19 cellular contexts compared by ENCODE assay signal in the genomic region with DNA sequence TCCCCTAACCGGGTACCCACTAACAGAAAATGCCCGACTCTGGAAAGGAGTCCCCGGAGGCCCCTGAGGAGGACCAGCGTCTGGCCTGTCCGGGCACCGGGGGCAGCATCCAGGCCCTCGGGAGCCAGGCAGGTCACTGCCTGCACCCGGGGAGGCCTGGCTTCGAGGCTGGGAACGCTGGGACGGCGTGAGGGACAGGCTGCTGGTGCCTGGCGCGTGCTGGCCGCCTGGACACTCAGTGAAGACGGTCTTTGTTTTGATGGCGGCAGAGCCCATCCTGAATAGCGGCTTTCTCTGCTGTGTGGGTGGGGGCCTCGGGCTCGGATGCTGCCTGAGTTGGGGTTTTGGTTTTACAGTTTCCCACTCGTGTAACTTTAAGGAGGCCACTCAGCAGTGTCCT. TPM values are rescaled to one million over a fixed set of nuclear protein-coding genes. Genes with fewer than 3 reads are reported as not detected.
A peak's percentile ranks its signal among the peaks of the same experiment; 100 is the strongest.
DNase-seq lines count a peak whose midpoint lies in the region; ATAC-seq, FAIRE-seq and TF ChIP-seq lines count a peak whose summit lies in the region.
"Had no signal": no experiment of that assay in that cellular context is flagged by ENCODE, and none has a peak within 500 bp of the region (broad histone marks: within the 10 kb centered on the region; RNA-seq: fewer than 3 reads in every experiment).

No MANE protein-coding gene starts in this region.

- H2BK12ac ChIP-seq in H1 (ENCODE audit: low read depth, low read length), result no peak overlapping the region

- no peak for TF ChIP-seq POLR2A in H1 (IDR thresholded peaks at IDR 0.05; ENCODE audit: control extremely low read depth in 1 of 2, low read depth in 2 of 2, low read length in 2 of 2)
- TF ChIP-seq POLR2A in sigmoid colon (IDR thresholded peaks at IDR 0.05), result no peak

- no peak overlapping the region for H3K4me3 ChIP-seq in GM23338
- no peak overlapping the region for H3K4me3 ChIP-seq in H1 (ENCODE audit: extremely low read depth in 1 of 4, insufficient read depth in 2 of 4, low read depth in 3 of 4, low read length in 4 of 4)
- H3K4me3 ChIP-seq in sigmoid colon, result no peak overlapping the region
- no peak overlapping the region for H3K4me3 ChIP-seq in tibial artery
- H3K4me3 ChIP-seq: A549, GM12878, SJSA1 had no signal

- H3K14ac ChIP-seq in H1 (ENCODE audit: insufficient read length), result no peak overlapping the region

- H3K27me3 ChIP-seq in GM23338 (ENCODE audit: insufficient read depth) (no peaks in the 10 kb centered on the region), H1 (replicated peaks in 1 of 4; ENCODE audit: control insufficient read depth in 3 of 4, extremely low read depth in 1 of 4, insufficient read depth in 3 of 4, low read length in 3 of 4) (no peaks in the 10 kb centered on the region), sigmoid colon (peaks cover 0 to 67% (median 9%) of the 10 kb centered on the region in 3 donors), tibial artery (peaks cover 0 to 69% of the 10 kb centered on the region in 2 donors)
- H3K27me3 ChIP-seq: SJSA1 had no signal

- H3K79me2 ChIP-seq in GM23338 (replicated peaks; ENCODE audit: insufficient read depth), result peaks cover 19% of the 10 kb centered on the region
- peaks cover 0 to 4% of the 10 kb centered on the region in 2 experiments; a peak in 1 of 4 replicates for H3K79me2 ChIP-seq in H1 (ENCODE audit: control insufficient read depth in 1 of 2, insufficient read depth in 2 of 2, low read length in 2 of 2)

- H3K4me1 Mint-ChIP-seq in GM23338, result peaks cover 16% of the 10 kb centered on the region

- H3K4me2 ChIP-seq in GM23338, result no peak overlapping the region
- H3K4me2 ChIP-seq in H1 (ENCODE audit: insufficient read depth in 1 of 2, low read depth in 2 of 2, low read length in 2 of 2), result no peak overlapping the region
- H3K4me2 ChIP-seq: A549 had no signal

- H3K9me2 ChIP-seq in GM23338 (ENCODE audit: insufficient read depth), result no peaks in the 10 kb centered on the region

- no peak overlapping the region for H2BK20ac ChIP-seq in H1 (ENCODE audit: low read length)

- no peak overlapping the region for H4K91ac ChIP-seq in H1 (replicated peaks; ENCODE audit: insufficient read length, low read length)

- H3K23ac ChIP-seq in H1 (ENCODE audit: insufficient read length), result no peak overlapping the region

- no peak for TF ChIP-seq EP300 in H1 (IDR thresholded peaks at IDR 0.05; ENCODE audit: borderline replicate concordance in 1 of 2, low read depth in 2 of 2, low read length in 2 of 2)
- TF ChIP-seq EP300 in sigmoid colon (IDR thresholded peaks at IDR 0.05), result no peak

- H2BK120ac ChIP-seq in H1 (replicated peaks; ENCODE audit: low read depth, low read length), result no peak overlapping the region

- no peak overlapping the region for H3K4ac ChIP-seq in H1 (replicated peaks; ENCODE audit: insufficient read length, low read depth, low read length)

- H2BK15ac ChIP-seq in H1 (ENCODE audit: low read length), result no peak overlapping the region

- H3K9me3 ChIP-seq in H1 (ENCODE audit: insufficient read depth in 2 of 2, low read depth in 1 of 2, low read length in 1 of 2), result no peaks in the 10 kb centered on the region
- H3K9me3 ChIP-seq in sigmoid colon, result no peaks in the 10 kb centered on the region
- no peaks in the 10 kb centered on the region for H3K9me3 ChIP-seq in tibial artery
- H3K9me3 ChIP-seq: A549, Caco-2, SJSA1 had no signal

- H4K5ac ChIP-seq in H1 (ENCODE audit: insufficient read length, low read depth, low read length), result no peak overlapping the region

- H4K8ac ChIP-seq in H1 (ENCODE audit: extremely low read depth, insufficient read depth, low read length), result no peak overlapping the region

- H3K79me1 ChIP-seq in H1 (ENCODE audit: low read depth, low read length), result peaks cover 8% of the 10 kb centered on the region

- peak overlapping the region; percentile 39; the same call in 1 of the 2 replicates for H3K27ac ChIP-seq in GM23338 (ENCODE audit: low read depth)
- H3K27ac ChIP-seq in H1 (ENCODE audit: low read depth, low read length), result no peak overlapping the region
- H3K27ac ChIP-seq in sigmoid colon, result peak overlapping the region in 3 of 4 donors; percentile 28 to 53 (median 34)
- H3K27ac ChIP-seq in tibial artery, result no peak overlapping the region
- H3K27ac ChIP-seq: A549, RWPE1, SJSA1 had no signal

- no peaks in the 10 kb centered on the region; the same call in 2 of the 3 replicates for H3K9me3 Mint-ChIP-seq in GM23338

- no peak overlapping the region for H3K56ac ChIP-seq in H1 (replicated peaks; ENCODE audit: insufficient read length, low read depth, low read length)

- TF ChIP-seq CTCF in GM23338 (conservative IDR thresholded peaks at IDR 0.05; ENCODE audit: low read depth in 2 of 2), result no peak
- no peak for TF ChIP-seq CTCF in H1 (IDR thresholded peaks at IDR 0.05; ENCODE audit: control extremely low read depth in 1 of 3, insufficient read depth in 1 of 3, low read depth in 1 of 3, low read length in 3 of 3)
- no peak for TF ChIP-seq CTCF in sigmoid colon (IDR thresholded peaks at IDR 0.05)
- TF ChIP-seq CTCF in tibial artery (IDR thresholded peaks at IDR 0.05), result no peak

- H3K9ac ChIP-seq in H1 (replicated peaks in 1 of 4; ENCODE audit: extremely low read depth in 1 of 4, low read depth in 3 of 4, low read length in 3 of 4), result no peak overlapping the region

- no peak for FAIRE-seq in H1 (lab: Jason Lieb, UNC)
- FAIRE-seq: A549, GM12878, GM18507 had no signal

- H2AK5ac ChIP-seq in H1 (ENCODE audit: low read depth, low read length), result peak overlapping the region; percentile 53; the same call in 1 of the 2 replicates

- 0 out of 2 replicates have a peak overlapping the region, but pooled peaks have one; percentile 63 for H2BK5ac ChIP-seq in H1 (ENCODE audit: low read depth, low read length)

- H3K36me3 ChIP-seq in GM23338 (ENCODE audit: insufficient read depth), result no peaks in the 10 kb centered on the region
- H3K36me3 ChIP-seq in H1 (ENCODE audit: control insufficient read depth in 2 of 4, insufficient read depth in 4 of 4, low read length in 3 of 4), result no peaks in the 10 kb centered on the region
- no peaks in the 10 kb centered on the region for H3K36me3 ChIP-seq in sigmoid colon
- no peaks in the 10 kb centered on the region for H3K36me3 ChIP-seq in tibial artery
- H3K36me3 ChIP-seq: SJSA1 had no signal

- no peaks in the 10 kb centered on the region for H3K36me3 Mint-ChIP-seq in GM23338 (ENCODE audit: low read depth)

- H3K4me3 Mint-ChIP-seq in GM23338, result no peak overlapping the region

- H3K27ac Mint-ChIP-seq in GM23338, result no peak overlapping the region

- no peak overlapping the region for H3K18ac ChIP-seq in H1 (ENCODE audit: extremely low read depth, low read length)

- no peak for DNase-seq in GM23338 (ENCODE audit: low spot score)
- DNase-seq in H1 (ENCODE audit: low read depth in 1 of 2, low spot score in 2 of 2), result no peak
- DNase-seq in midbrain (lab: John Stamatoyannopoulos, UW), result peak; percentile 83
- no peak for DNase-seq in sigmoid colon
- no peak for DNase-seq in EL
- DNase-seq in tibial artery, result no peak
- DNase-seq in DMS79 treated with DMSO at 0.1 percent for 48 hours (lab: John Stamatoyannopoulos, UW), result no peak
- DNase-seq: Caco-2, DMS53, Kasumi-1, NCI-H345, NCI-H526 treated with DMSO at 0.1 percent for 48 hours, OCI-M1 had no signal

- 93% methylated on average over 21 of the region's 21 CpGs; no CpG with 5 or more reads in 1 of the 2 experiments for WGBS in H1 (ENCODE audit: extremely low coverage in 1 of 2, insufficient coverage in 1 of 2, insufficient read length in 1 of 2, insufficient replicate concordance in 2 of 2, low coverage in 1 of 2, low lambda C conversion rate in 2 of 2, missing lambda C conversion rate in 1 of 2), 2 experiments
- WGBS in sigmoid colon, 2 donors, result 83 to 89% methylated on average over 21 of the region's 21 CpGs

- ATAC-seq in GM23338 (no peak), HG03354 (IDR thresholded peaks at IDR 0.05; ENCODE audit: poor library complexity, severe bottlenecking, unreplicated experiment) (no peak)
- ATAC-seq: A549, GM12878 had no signal

- H3K27me3 Mint-ChIP-seq in GM23338 (ENCODE audit: insufficient read depth, low read depth, poor library complexity), result peaks cover 9% of the 10 kb centered on the region

- no peaks in the 10 kb centered on the region for H3K23me2 ChIP-seq in H1 (ENCODE audit: low read depth, low read length)

- no peaks in the 10 kb centered on the region for H4K20me1 ChIP-seq in GM23338 (replicated peaks; ENCODE audit: insufficient read depth)
- H4K20me1 ChIP-seq in H1 (replicated peaks in 1 of 2; ENCODE audit: control insufficient read depth in 1 of 2, insufficient read depth in 2 of 2, low read length in 2 of 2), result peaks cover 0 to 7% of the 10 kb centered on the region in 2 experiments

- POLR2A ChIA-PET in H1 (lab: Charles Lee; ENCODE audit: partially characterized antibody), result no interaction called here

- TF ChIP-seq RAD21 in H1 (IDR thresholded peaks at IDR 0.05 in 1 of 2, conservative IDR thresholded peaks at IDR 0.05 in 1 of 2; ENCODE audit: low read depth in 2 of 2, low read length in 2 of 2), result no peak

- H2AFZ ChIP-seq in GM23338 (no peak overlapping the region), H1 (ENCODE audit: low read length) (no peak overlapping the region)

- H3F3A ChIP-seq in GM23338 (replicated peaks; ENCODE audit: low read depth), result no peaks in the 10 kb centered on the region

- H3K4me1 ChIP-seq in GM23338 (ENCODE audit: insufficient read depth) (peaks cover 4% of the 10 kb centered on the region; the same call in 1 of the 2 replicates), H1 (replicated peaks in 1 of 4; ENCODE audit: control insufficient read depth in 3 of 4, insufficient read depth in 4 of 4, low read length in 3 of 4) (peaks cover 0 to 9% (median 6%) of the 10 kb centered on the region in 4 experiments; a peak in 4 of 7 replicates), sigmoid colon (no peaks in the 10 kb centered on the region), tibial artery (no peaks in the 10 kb centered on the region)
- H3K4me1 ChIP-seq: A549, Caco-2, SJSA1 had no signal

- CTCF ChIA-PET in H1 (lab: Charles Lee; ENCODE audit: partially characterized antibody), result interaction anchor here (1.3 to 2.9 kb wide), 2 partner anchors 9 to 52 kb away, joined by 4 to 13 read pairs; no protein-coding TSS in a partner anchor

- intact Hi-C loops in sigmoid colon (cut with DNase I) (no loop called here), tibial artery (cut with DNase I; ENCODE audit: low total_unique reads) (no loop called here)

RNA-seq across cellular contexts. Expression of a gene that starts 37.6 kb away (rescaled TPM):
- 36.9 and 42.3 TPM in 2 replicates for total RNA-seq in GM23338 (2014; rRNA removed; shearing (Covaris generic))
- 22.5 and 26.2 TPM in 2 replicates for polyA plus RNA-seq in GM23338 (2016; fragmentation: Nextera tagmentation; extraction: Ambion mirVana)
- 45.1 and 49.4 TPM in 2 replicates for total RNA-seq in H1 (2021; fragmentation: NEBNext Ultra II Directional; extraction: Animal tissue kit (Norgen Biotek cat#: 25700))
- 37.4 and 55.9 TPM in 2 replicates for polyA plus RNA-seq in H1 (2011; rRNA removed)
- 46.4 TPM for polyA plus RNA-seq in H1 (2011; cell fraction: cytosol; rRNA removed)
- polyA plus RNA-seq in H1 (2011; cell fraction: nucleus; rRNA removed), result 136 TPM
- polyA plus RNA-seq in H1 (2012, experiment 1 of 2), result 43.5 to 47.4 TPM (median 45.9 TPM) in 4 replicates
- polyA plus RNA-seq in H1 (2012, experiment 2 of 2), result 43.8 TPM
- polyA plus RNA-seq in H1 (2013, experiment 1 of 2), result 26.2 TPM
- polyA plus RNA-seq in H1 (2013, experiment 2 of 2), result 26.6 TPM
- polyA minus RNA-seq in H1 (2011; rRNA and poly(A)+ RNA removed), result 26.1 and 68.1 TPM in 2 replicates
- 23.0 TPM for polyA minus RNA-seq in H1 (2011; cell fraction: cytosol; rRNA and poly(A)+ RNA removed)
- 32.2 TPM for polyA minus RNA-seq in H1 (2011; cell fraction: nucleus; rRNA and poly(A)+ RNA removed)
- total RNA-seq in sigmoid colon, result 1 to 10 TPM; 1.4 to 4.8 (median 3.7) TPM
- polyA plus RNA-seq in sigmoid colon, result 10 to 100 TPM; 37.7 to 52.9 (median 37.8) TPM

Comparison
In these comparisons a context has a peak if more than half of its experiments do, and no peak if none do; other contexts are left out.
1. H3K27ac ChIP-seq: peak in GM23338 (single experiment) and sigmoid colon (3 of 4); none in H1 (single experiment) and tibial artery (0 of 2).